1 cellular context compared by ENCODE assay signal in genomic region chr1:23403735-23404486, GRCh38.
A peak's percentile ranks its signal among the peaks of the same experiment; 100 is the strongest.
TF ChIP-seq lines count a peak whose summit lies in the region.

No MANE protein-coding gene starts in this region.

TF ChIP-seq in IMR-90, 13 proteins besides CTCF, POLR2A, EP300 and RAD21 (continued from another document):
- TF ChIP-seq ELK1 (IDR thresholded peaks at IDR 0.05; ENCODE audit: borderline replicate concordance, low read depth, low read length) (no peak), CEBPB (IDR thresholded peaks at IDR 0.05; ENCODE audit: low read depth, low read length) (no peak), RFX5 (IDR thresholded peaks at IDR 0.05; ENCODE audit: low read depth, low read length) (no peak), USF2 (IDR thresholded peaks at IDR 0.05; ENCODE audit: low read depth, low read length) (no peak), SMC3 (IDR thresholded peaks at IDR 0.05; ENCODE audit: low read depth, low read length) (peak; percentile 85), FOS (IDR thresholded peaks at IDR 0.05; ENCODE audit: low read depth, low read length) (no peak), NFE2L2 (IDR thresholded peaks at IDR 0.05; ENCODE audit: low read depth, low read length) (no peak), MAZ (IDR thresholded peaks at IDR 0.05; ENCODE audit: borderline replicate concordance, low read depth, low read length) (peak; percentile 61; the same call in 1 of the 2 replicates)
